ENCODE assay signal across 8 cellular contexts in the genomic region with DNA sequence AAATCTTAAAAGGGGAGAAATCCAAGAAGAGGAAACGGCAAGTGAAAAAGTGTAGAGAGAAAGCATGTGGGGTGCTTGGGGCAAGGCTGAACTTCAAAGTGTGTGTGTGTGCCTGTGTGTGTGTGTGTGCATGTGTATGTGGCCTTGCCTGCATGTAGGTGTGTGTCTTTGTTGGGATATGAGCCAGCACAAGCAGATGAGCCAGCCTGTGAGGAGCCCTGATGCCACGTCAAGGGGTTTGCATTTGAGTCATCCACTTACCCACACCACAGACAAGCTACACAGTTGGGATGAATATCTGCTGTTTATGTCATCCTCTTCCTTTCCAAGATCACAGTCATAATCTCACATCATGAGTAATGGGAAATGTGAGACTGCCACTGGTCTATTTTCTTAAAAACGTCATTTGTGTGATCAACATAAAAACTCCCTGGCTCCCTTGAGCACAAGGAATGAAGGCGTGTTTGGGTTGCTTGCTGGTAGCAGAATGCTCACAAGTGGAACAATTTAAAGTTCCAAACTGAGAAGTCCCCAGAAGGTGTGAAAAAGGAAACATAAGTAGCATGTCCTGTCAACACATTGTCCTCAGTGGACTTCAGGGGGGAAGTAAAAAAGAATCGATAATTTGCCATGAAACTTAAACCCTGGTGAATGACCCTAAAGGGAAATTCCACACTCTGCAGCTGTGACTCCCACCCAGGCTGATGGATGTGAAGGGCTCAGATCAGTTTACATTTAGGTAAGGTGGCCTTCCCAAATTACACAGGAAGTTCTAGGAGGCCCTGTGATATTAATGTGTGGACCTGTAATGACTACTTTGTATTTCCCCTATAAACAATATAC. TPM values are rescaled to one million over a fixed set of nuclear protein-coding genes. Genes with fewer than 3 reads are reported as not detected.
A peak's percentile ranks its signal among the peaks of the same experiment; 100 is the strongest.
DNase-seq lines count a peak whose midpoint lies in the region; ATAC-seq lines count a peak whose summit lies in the region.

No MANE protein-coding gene starts in this region.

- no peak overlapping the region for H3K27ac ChIP-seq in Karpas-422 (ENCODE audit: low read length)

- H4K20me1 ChIP-seq in Karpas-422 (ENCODE audit: insufficient read depth, low read depth, low read length): no peaks in the 10 kb centered on the region

- no peaks in the 10 kb centered on the region for H3K4me1 ChIP-seq in Karpas-422 (ENCODE audit: low read length)

- no peaks in the 10 kb centered on the region for H3K9me3 ChIP-seq in Karpas-422 (ENCODE audit: low read length)

- no peaks in the 10 kb centered on the region for H3K36me3 ChIP-seq in Karpas-422 (ENCODE audit: insufficient read depth, low read length)

- no peaks in the 10 kb centered on the region for H3K9me2 ChIP-seq in Karpas-422 (replicated peaks; ENCODE audit: insufficient read depth, low read length)

- H3K27me3 Mint-ChIP-seq in T-helper 2 cell treated with Interferon-gamma antibody and Interleukin-4, amounts not matched to agents 5 μg/mL and 100 μg/mL, for 36 hours (ENCODE audit: low read depth): no peaks in the 10 kb centered on the region

- no peaks in the 10 kb centered on the region for H3K79me2 ChIP-seq in Karpas-422 (ENCODE audit: low read length)

- ATAC-seq in GM18858 (IDR thresholded peaks at IDR 0.05; ENCODE audit: unreplicated experiment) (peak; percentile 80), HG02885 (IDR thresholded peaks at IDR 0.05; ENCODE audit: poor library complexity, unreplicated experiment) (peak; percentile 72)

- peak overlapping the region; percentile 4 for H3K4me3 Mint-ChIP-seq in T-helper 2 cell treated with Interferon-gamma antibody and Interleukin-4, amounts not matched to agents 5 μg/mL and 100 μg/mL, for 36 hours

- H3K27me3 ChIP-seq in Karpas-422 (ENCODE audit: low read length): 0 out of 2 replicates have a peak, but pooled peaks cover 2% of the 10 kb centered on the region

- no peak overlapping the region for H2AFZ ChIP-seq in Karpas-422 (ENCODE audit: low read length)

- H3K36me3 Mint-ChIP-seq in T-helper 2 cell treated with Interferon-gamma antibody and Interleukin-4, amounts not matched to agents 5 μg/mL and 100 μg/mL, for 36 hours (ENCODE audit: low read depth): no peaks in the 10 kb centered on the region

- H3K9ac ChIP-seq in Karpas-422 (ENCODE audit: low read length): no peak overlapping the region

- H3K4me2 ChIP-seq in Karpas-422 (ENCODE audit: low read depth, low read length, poor library complexity, severe bottlenecking): no peak overlapping the region

- H3K4me1 Mint-ChIP-seq in T-helper 2 cell treated with Interferon-gamma antibody and Interleukin-4, amounts not matched to agents 5 μg/mL and 100 μg/mL, for 36 hours (ENCODE audit: low read depth): peaks cover 25% of the 10 kb centered on the region

- peak overlapping the region; percentile 82 for H3K27ac Mint-ChIP-seq in T-helper 2 cell treated with Interferon-gamma antibody and Interleukin-4, amounts not matched to agents 5 μg/mL and 100 μg/mL, for 36 hours

- H3K9me3 Mint-ChIP-seq in T-helper 2 cell treated with Interferon-gamma antibody and Interleukin-4, amounts not matched to agents 5 μg/mL and 100 μg/mL, for 36 hours: no peaks in the 10 kb centered on the region

- peak; percentile 94 for DNase-seq in T-helper 2 cell treated with Interferon-gamma antibody and Interleukin-4, amounts not matched to agents 5 μg/mL and 100 μg/mL, for 36 hours (ENCODE audit: low spot score)
- DNase-seq in dermis blood vessel endothelial cell (peak; percentile 94), pulmonary artery endothelial cell (ENCODE audit: low read depth, low spot score) (peak; percentile 89), NCI-H526 (lab: John Stamatoyannopoulos, UW) (no peak), Karpas-422 (no peak), NCI-H345 treated with DMSO at 0.1 percent for 48 hours (lab: John Stamatoyannopoulos, UW; ENCODE audit: unreplicated experiment) (no peak)

- no peak overlapping the region for H3K4me3 ChIP-seq in Karpas-422 (ENCODE audit: low read length)

RNA-seq across cellular contexts. Expression of gene KCTD19, which starts 14.7 kb away (rescaled TPM):
- total RNA-seq in dermis blood vessel endothelial cell (under 0.01 TPM in 1 of 2 replicates, not detected in the other), pulmonary artery endothelial cell (0.28 and 0.33 TPM in 2 replicates)
- not detected in 2 replicates for total RNA-seq in Karpas-422 (2014; rRNA removed; shearing (Covaris generic); ENCODE audit: low replicate concordance)

RNA-seq across cellular contexts. Expression of gene LRRC36, which starts 14.8 kb away (rescaled TPM):
- total RNA-seq in dermis blood vessel endothelial cell: not detected in 2 replicates
- total RNA-seq in pulmonary artery endothelial cell: 0.32 and 0.92 TPM in 2 replicates
- total RNA-seq in Karpas-422 (2014; rRNA removed; shearing (Covaris generic); ENCODE audit: low replicate concordance): not detected in 2 replicates

RNA-seq across cellular contexts. Expression of gene PLEKHG4, which starts 32.5 kb away (rescaled TPM):
- total RNA-seq in dermis blood vessel endothelial cell: 10.0 and 16.5 TPM in 2 replicates
- 33.2 and 51.5 TPM in 2 replicates for total RNA-seq in pulmonary artery endothelial cell
- total RNA-seq in Karpas-422 (2014; rRNA removed; shearing (Covaris generic); ENCODE audit: low replicate concordance): 0.36 and 0.86 TPM in 2 replicates

Comparison
In these comparisons a context has a peak if more than half of its experiments do, and no peak if none do; other contexts are left out.
1. DNase-seq: peak in T-helper 2 cell treated with Interferon-gamma antibody and Interleukin-4, amounts not matched to agents 5 μg/mL and 100 μg/mL, for 36 hours (single experiment), dermis blood vessel endothelial cell (single experiment) and pulmonary artery endothelial cell (single experiment); none in NCI-H526 (0 of 2), Karpas-422 (single experiment) and NCI-H345 treated with DMSO at 0.1 percent for 48 hours (single experiment).